Comparison of ENCODE assay signal across 25 cellular contexts in the genomic region with DNA sequence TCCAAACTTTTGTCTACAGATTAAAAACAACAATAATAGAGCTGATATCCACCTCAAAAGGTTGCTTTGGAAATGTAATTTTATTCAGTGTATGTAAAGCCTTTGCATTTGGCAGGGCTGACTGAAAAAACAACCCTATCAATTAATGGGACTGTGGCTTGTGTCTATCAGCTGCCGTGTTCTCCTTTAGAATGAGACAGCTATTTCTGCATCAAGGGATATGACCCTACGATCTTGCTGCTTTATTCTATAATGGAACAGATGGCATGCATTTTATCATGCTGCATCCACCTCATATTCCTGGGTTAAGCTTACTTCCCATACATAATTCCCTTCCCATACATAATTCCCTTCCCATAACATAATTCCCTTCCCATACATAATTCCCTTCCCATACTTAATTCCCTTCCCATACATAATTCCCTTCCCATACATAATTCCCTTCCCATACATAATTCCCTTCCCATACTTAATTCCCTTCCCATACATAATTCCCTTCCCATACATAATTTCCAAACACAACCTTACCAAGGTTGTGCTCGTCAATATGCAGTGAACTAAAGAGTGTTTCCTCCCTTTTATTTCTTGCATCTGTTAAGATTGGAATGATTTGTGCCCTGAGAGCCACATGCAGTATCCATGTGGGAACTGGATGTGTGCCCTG. TPM values are rescaled to one million over a fixed set of nuclear protein-coding genes. Genes with fewer than 3 reads are reported as not detected.
A peak's percentile ranks its signal among the peaks of the same experiment; 100 is the strongest.
DNase-seq lines count a peak whose midpoint lies in the region; ATAC-seq and TF ChIP-seq lines count a peak whose summit lies in the region.
"Had no signal": no experiment of that assay in that cellular context is flagged by ENCODE, and none has a peak within 500 bp of the region (broad histone marks: within the 10 kb centered on the region; RNA-seq: fewer than 3 reads in every experiment).

No MANE protein-coding gene starts in this region.

- no peaks in the 10 kb centered on the region for H3K9me3 ChIP-seq in Caco-2
- H3K9me3 ChIP-seq: A549, ascending aorta, sigmoid colon, SJSA1 had no signal

- H3K36me3 Mint-ChIP-seq in activated CD8-positive, alpha-beta T cell treated with anti-CD3 and anti-CD28 coated beads, Interleukin-2, amount 10 ng/mL, durations not matched to agents 7 days and 5 days (ENCODE audit: low read depth) = peaks cover 27% of the 10 kb centered on the region
- peaks cover 24% of the 10 kb centered on the region for H3K36me3 Mint-ChIP-seq in activated CD8-positive, alpha-beta T cell treated with anti-CD3 and anti-CD28 coated beads for 36 hours (ENCODE audit: low read depth)
- H3K36me3 Mint-ChIP-seq in Caco-2 (ENCODE audit: insufficient read depth, unreplicated experiment) (peaks cover 11% of the 10 kb centered on the region), naive B cell (peaks cover 8 to 23% of the 10 kb centered on the region in 2 donors)

- intact Hi-C loops in activated CD8-positive, alpha-beta T cell treated with anti-CD3 and anti-CD28 coated beads for 36 hours (cut with micrococcal nuclease) = loop anchor here (5.0 kb wide), 2 partner anchors 42 to 43 kb away; a partner anchor contains a TSS
- intact Hi-C loops in Caco-2 (cut with micrococcal nuclease; ENCODE audit: unreplicated experiment) = no loop called here

- CTCF ChIA-PET in activated CD8-positive, alpha-beta T cell treated with anti-CD3 and anti-CD28 coated beads, Interleukin-2, amount 10 ng/mL, durations not matched to agents 7 days and 5 days (lab: Charles Lee) = interaction anchor here (1.8 to 5.8 kb wide), 5 partner anchors 8 to 102 kb away, joined by 6 to 95 read pairs (median 8); a partner anchor contains a TSS
- CTCF ChIA-PET in activated CD8-positive, alpha-beta T cell treated with anti-CD3 and anti-CD28 coated beads for 36 hours (lab: Charles Lee) = interaction anchor here (0.8 to 5.5 kb wide), 6 partner anchors 8 to 153 kb away, joined by 3 to 70 read pairs (median 5); no protein-coding TSS in a partner anchor
- CTCF ChIA-PET in Caco-2 (lab: Charles Lee) = interaction anchor here (2.6 kb wide), 1 partner anchor 98 kb away, joined by 8 read pairs; no protein-coding TSS in a partner anchor

- peaks cover 10% of the 10 kb centered on the region for H3K9me3 Mint-ChIP-seq in activated CD8-positive, alpha-beta T cell treated with anti-CD3 and anti-CD28 coated beads, Interleukin-2, amount 10 ng/mL, durations not matched to agents 7 days and 5 days (ENCODE audit: insufficient read depth)
- H3K9me3 Mint-ChIP-seq in activated CD8-positive, alpha-beta T cell treated with anti-CD3 and anti-CD28 coated beads for 36 hours = peaks cover 9% of the 10 kb centered on the region
- no peaks in the 10 kb centered on the region for H3K9me3 Mint-ChIP-seq in Caco-2 (ENCODE audit: unreplicated experiment)
- H3K9me3 Mint-ChIP-seq in naive B cell = no peaks in the 10 kb centered on the region
- H3K9me3 Mint-ChIP-seq: H9, mesothelial cell of epicardium had no signal

- H3K27ac Mint-ChIP-seq in activated CD8-positive, alpha-beta T cell treated with anti-CD3 and anti-CD28 coated beads, Interleukin-2, amount 10 ng/mL, durations not matched to agents 7 days and 5 days = peak overlapping the region; percentile 26
- no peak overlapping the region for H3K27ac Mint-ChIP-seq in activated CD8-positive, alpha-beta T cell treated with anti-CD3 and anti-CD28 coated beads for 36 hours
- H3K27ac Mint-ChIP-seq in Caco-2 (ENCODE audit: unreplicated experiment) (no peak overlapping the region), naive B cell (peak overlapping the region in 4 of 6 donors; percentile 49 to 80 (median 64))
- H3K27ac Mint-ChIP-seq: mesothelial cell of epicardium; T-helper 1 cell treated with Interleukin-12 subunit alpha and Interleukin-12 subunit beta and Interleukin-4 antibody, amounts not matched to agents 30 μg/mL and 1 μg/mL, for 36 hours had no signal

- no peak overlapping the region for H3K4me3 ChIP-seq in Caco-2 (ENCODE audit: low read depth, low read length)
- H3K4me3 ChIP-seq: A549, ascending aorta, dorsolateral prefrontal cortex, sigmoid colon, SJSA1 had no signal

- TF ChIP-seq CTCF in activated CD8-positive, alpha-beta T cell treated with anti-CD3 and anti-CD28 coated beads for 36 hours (IDR thresholded peaks at IDR 0.05) = no peak
- TF ChIP-seq CTCF in Caco-2 (IDR thresholded peaks at IDR 0.05; ENCODE audit: insufficient read depth in 1 of 2, low read depth in 1 of 2, low read length in 1 of 2, severe bottlenecking in 1 of 2, unreplicated experiment in 1 of 2) = no peak

- peaks cover 35% of the 10 kb centered on the region for H3K4me1 ChIP-seq in Caco-2
- H3K4me1 ChIP-seq: A549, ascending aorta, sigmoid colon, SJSA1 had no signal

- H3K36me3 ChIP-seq in Caco-2 (ENCODE audit: control insufficient read depth, insufficient read depth, low read length) = no peaks in the 10 kb centered on the region; the same call in 1 of the 2 replicates
- H3K36me3 ChIP-seq: WERI-Rb-1 had no signal

- no peak for DNase-seq in activated CD8-positive, alpha-beta T cell treated with anti-CD3 and anti-CD28 coated beads, Interleukin-2, amount 10 ng/mL, durations not matched to agents 7 days and 5 days
- DNase-seq in activated CD8-positive, alpha-beta T cell treated with anti-CD3 and anti-CD28 coated beads for 36 hours = no peak
- DNase-seq in Caco-2 = no peak
- DNase-seq in RPMI8226 = peak; percentile 22
- DNase-seq in naive B cell = no peak
- DNase-seq in NOMO-1 (lab: John Stamatoyannopoulos, UW; ENCODE audit: unreplicated experiment in 2 of 2) = no peak
- no peak for DNase-seq in T-helper 9 cell
- DNase-seq: activated CD4-positive, alpha-beta T cell treated with anti-CD3 and anti-CD28 coated beads, Interleukin-2, amount 50 U/mL, for 1 hour; activated T-cell treated with anti-CD3 and anti-CD28 coated beads for 4 hours; central memory CD4-positive, alpha-beta T cell; dorsolateral prefrontal cortex; NCI-H146; NCI-H226; sigmoid colon; stimulated activated CD4-positive, alpha-beta T cell treated with anti-CD3 and anti-CD28 coated beads, Interleukin-15, amount 100 ng/mL, for 24 hours; WERI-Rb-1 had no signal

- POLR2A ChIA-PET in activated CD8-positive, alpha-beta T cell treated with anti-CD3 and anti-CD28 coated beads, Interleukin-2, amount 10 ng/mL, durations not matched to agents 7 days and 5 days (lab: Charles Lee) = interaction anchor here (0.7 to 5.3 kb wide), 2 partner anchors 33 to 45 kb away, joined by 3 to 76 read pairs; no protein-coding TSS in a partner anchor
- POLR2A ChIA-PET in activated CD8-positive, alpha-beta T cell treated with anti-CD3 and anti-CD28 coated beads for 36 hours (lab: Charles Lee) = interaction anchor here (0.7 to 1.4 kb wide), 4 partner anchors 8 to 63 kb away, joined by 3 to 4 read pairs (median 3); no protein-coding TSS in a partner anchor
- POLR2A ChIA-PET in Caco-2 (lab: Charles Lee) = interaction anchor here (0.7 kb wide), 1 partner anchor 434 kb away, joined by 3 read pairs; no protein-coding TSS in a partner anchor

- no TSS peak for BruUV-seq in Caco-2 (replicated peaks; lab: Mats Ljungman, UMichigan)

- ATAC-seq in activated CD8-positive, alpha-beta T cell treated with anti-CD3 and anti-CD28 coated beads, Interleukin-2, amount 10 ng/mL, durations not matched to agents 7 days and 5 days = no peak
- no peak for ATAC-seq in activated CD8-positive, alpha-beta T cell treated with anti-CD3 and anti-CD28 coated beads for 36 hours
- ATAC-seq in naive B cell (ENCODE audit: low read depth in 2 of 2) (no peak), GM21723 (IDR thresholded peaks at IDR 0.05; ENCODE audit: unreplicated experiment) (no peak)
- ATAC-seq: A549, Panc1 had no signal

- H3K27me3 Mint-ChIP-seq in activated CD8-positive, alpha-beta T cell treated with anti-CD3 and anti-CD28 coated beads, Interleukin-2, amount 10 ng/mL, durations not matched to agents 7 days and 5 days (ENCODE audit: low read depth) = no peaks in the 10 kb centered on the region
- H3K27me3 Mint-ChIP-seq in activated CD8-positive, alpha-beta T cell treated with anti-CD3 and anti-CD28 coated beads for 36 hours = no peaks in the 10 kb centered on the region
- H3K27me3 Mint-ChIP-seq in Caco-2 (ENCODE audit: insufficient read depth, unreplicated experiment) (no peaks in the 10 kb centered on the region), naive B cell (no peaks in the 10 kb centered on the region)

- H3K27me3 ChIP-seq in Caco-2 (replicated peaks; ENCODE audit: control insufficient read depth, insufficient read depth, low read length) = no peaks in the 10 kb centered on the region
- H3K27me3 ChIP-seq: ascending aorta, dorsolateral prefrontal cortex, sigmoid colon, SJSA1 had no signal

- peaks cover 37% of the 10 kb centered on the region for H3K4me1 Mint-ChIP-seq in activated CD8-positive, alpha-beta T cell treated with anti-CD3 and anti-CD28 coated beads, Interleukin-2, amount 10 ng/mL, durations not matched to agents 7 days and 5 days (ENCODE audit: low read depth)
- peaks cover 40% of the 10 kb centered on the region for H3K4me1 Mint-ChIP-seq in activated CD8-positive, alpha-beta T cell treated with anti-CD3 and anti-CD28 coated beads for 36 hours (ENCODE audit: low read depth)
- H3K4me1 Mint-ChIP-seq in Caco-2 (ENCODE audit: low read depth, unreplicated experiment) (peaks cover 30% of the 10 kb centered on the region), naive B cell (peaks cover 50 to 71% (median 60%) of the 10 kb centered on the region in 3 donors)
- H3K4me1 Mint-ChIP-seq: neural crest cell had no signal

- no peak overlapping the region for H3K4me3 Mint-ChIP-seq in activated CD8-positive, alpha-beta T cell treated with anti-CD3 and anti-CD28 coated beads, Interleukin-2, amount 10 ng/mL, durations not matched to agents 7 days and 5 days
- no peak overlapping the region for H3K4me3 Mint-ChIP-seq in activated CD8-positive, alpha-beta T cell treated with anti-CD3 and anti-CD28 coated beads for 36 hours
- H3K4me3 Mint-ChIP-seq in Caco-2 (ENCODE audit: unreplicated experiment) = peak overlapping the region; percentile 27
- H3K4me3 Mint-ChIP-seq in naive B cell = peak overlapping the region in 6 of 8 donors; percentile 23 to 82 (median 54)
- H3K4me3 Mint-ChIP-seq: H9; mesothelial cell of epicardium; neural crest cell; T-helper 1 cell treated with Interleukin-12 subunit alpha and Interleukin-12 subunit beta and Interleukin-4 antibody, amounts not matched to agents 30 μg/mL and 1 μg/mL, for 36 hours had no signal

RNA-seq across cellular contexts. Expression of a gene that starts 26.8 kb away (rescaled TPM):
- total RNA-seq in activated CD8-positive, alpha-beta T cell treated with anti-CD3 and anti-CD28 coated beads, Interleukin-2, amount 10 ng/mL, durations not matched to agents 7 days and 5 days = 10 to 100 TPM; 51.0 to 52.8 TPM
- 10 to 100 TPM; 52.2 to 53.8 TPM for total RNA-seq in activated CD8-positive, alpha-beta T cell treated with anti-CD3 and anti-CD28 coated beads for 36 hours
- total RNA-seq in Caco-2 (2022) = 57.0 and 60.0 TPM in 2 replicates
- 10 to 100 TPM; 30.2 to 90.6 (median 71.2) TPM for polyA plus RNA-seq in naive B cell (ENCODE audit: low read depth in 6 of 6)

RNA-seq across cellular contexts. Expression of a gene that starts 41.4 kb away (rescaled TPM):
- 10 to 100 TPM; 36.9 to 38.1 TPM for total RNA-seq in activated CD8-positive, alpha-beta T cell treated with anti-CD3 and anti-CD28 coated beads, Interleukin-2, amount 10 ng/mL, durations not matched to agents 7 days and 5 days
- total RNA-seq in activated CD8-positive, alpha-beta T cell treated with anti-CD3 and anti-CD28 coated beads for 36 hours = 10 to 100 TPM; 65.7 to 70.3 TPM
- total RNA-seq in Caco-2 (2022) = 3.1 and 3.5 TPM in 2 replicates
- 10 to 100 TPM; 18.2 to 35.2 (median 27.7) TPM for polyA plus RNA-seq in naive B cell (ENCODE audit: low read depth in 6 of 6)

RNA-seq across cellular contexts. Expression of a gene that starts 55.2 kb away (rescaled TPM):
- 10 to 100 TPM; 21.2 to 21.4 TPM for total RNA-seq in activated CD8-positive, alpha-beta T cell treated with anti-CD3 and anti-CD28 coated beads, Interleukin-2, amount 10 ng/mL, durations not matched to agents 7 days and 5 days
- total RNA-seq in activated CD8-positive, alpha-beta T cell treated with anti-CD3 and anti-CD28 coated beads for 36 hours = 10 to 100 TPM; 23.8 to 24.7 TPM
- total RNA-seq in Caco-2 (2022) = 35.8 and 37.2 TPM in 2 replicates
- polyA plus RNA-seq in naive B cell (ENCODE audit: low read depth in 6 of 6) = 10 to 100 TPM in 4 of 6 donors, 1 to 10 TPM in 2; 8.0 to 23.2 (median 14.3) TPM

Comparison
In these comparisons a context has a peak if more than half of its experiments do, and no peak if none do; other contexts are left out.
1. H3K27ac Mint-ChIP-seq: peak in activated CD8-positive, alpha-beta T cell treated with anti-CD3 and anti-CD28 coated beads, Interleukin-2, amount 10 ng/mL, durations not matched to agents 7 days and 5 days (single experiment) and naive B cell (4 of 6); none in activated CD8-positive, alpha-beta T cell treated with anti-CD3 and anti-CD28 coated beads for 36 hours (single experiment) and Caco-2 (single experiment).
2. H3K4me3 Mint-ChIP-seq: peak in Caco-2 (single experiment) and naive B cell (6 of 8); none in activated CD8-positive, alpha-beta T cell treated with anti-CD3 and anti-CD28 coated beads, Interleukin-2, amount 10 ng/mL, durations not matched to agents 7 days and 5 days (single experiment) and activated CD8-positive, alpha-beta T cell treated with anti-CD3 and anti-CD28 coated beads for 36 hours (single experiment).